ENCODE assay signal across 30 cellular contexts in genomic region chr4:122139139-122139538, GRCh38.
"Had no signal": no experiment of that assay in that cellular context is flagged by ENCODE, and none has a peak within 500 bp of the region (broad histone marks: within the 10 kb centered on the region; RNA-seq: fewer than 3 reads in every experiment).

No MANE protein-coding gene starts in this region.

- H3K4me2 ChIP-seq: hepatocyte had no signal

- H3K79me2 ChIP-seq: hepatocyte had no signal

- H3K9me3 ChIP-seq: colonic mucosa, esophagus muscularis mucosa, esophagus squamous epithelium, gastrocnemius medialis, gastroesophageal sphincter had no signal

- H3K27me3 ChIP-seq: colonic mucosa, dorsolateral prefrontal cortex, esophagus muscularis mucosa, esophagus squamous epithelium, foreskin keratinocyte, gastrocnemius medialis, gastroesophageal sphincter, heart left ventricle, hepatocyte had no signal

- H3K27ac Mint-ChIP-seq: dendritic cell treated with granulocyte-macrophage colony-stimulating factor and Interleukin-4, amounts not matched to agents 40 ng/mL and 50 ng/mL, for 4 days; effector memory CD8-positive, alpha-beta T cell; endodermal cell had no signal

- H3K36me3 ChIP-seq: colonic mucosa, esophagus muscularis mucosa, esophagus squamous epithelium, gastrocnemius medialis, gastroesophageal sphincter, heart left ventricle, heart right ventricle had no signal

- H3K4me3 Mint-ChIP-seq: dendritic cell treated with granulocyte-macrophage colony-stimulating factor and Interleukin-4, amounts not matched to agents 40 ng/mL and 50 ng/mL, for 4 days; effector memory CD8-positive, alpha-beta T cell; endodermal cell had no signal

- H3K4me1 ChIP-seq: colonic mucosa, esophagus muscularis mucosa, esophagus squamous epithelium, foreskin keratinocyte, gastrocnemius medialis, gastroesophageal sphincter, heart left ventricle, heart right ventricle had no signal

- FAIRE-seq: colon, endometrium, endothelial cell of umbilical vein, frontal cortex had no signal

- DNase-seq: colonic mucosa; cortex of kidney; dermis blood vessel endothelial cell; dorsolateral prefrontal cortex; effector CD4-positive, alpha-beta T cell; effector CD8-positive, alpha-beta T cell; effector memory CD4-positive, alpha-beta T cell; effector memory CD8-positive, alpha-beta T cell; endodermal cell; erythroblast; esophagus squamous epithelium; foreskin fibroblast; foreskin keratinocyte; foreskin melanocyte; gastrocnemius medialis; glutamatergic neuron; head of caudate nucleus; heart left ventricle; heart right ventricle had no signal

- H3K9me3 Mint-ChIP-seq: dendritic cell treated with granulocyte-macrophage colony-stimulating factor and Interleukin-4, amounts not matched to agents 40 ng/mL and 50 ng/mL, for 4 days; effector memory CD8-positive, alpha-beta T cell; endodermal cell had no signal

- H3K4me3 ChIP-seq: colonic mucosa, coronary artery, dorsolateral prefrontal cortex, esophagus muscularis mucosa, esophagus squamous epithelium, gastrocnemius medialis, gastroesophageal sphincter, heart left ventricle, heart right ventricle, hepatocyte had no signal

- H3K27ac ChIP-seq: colonic mucosa, coronary artery, dorsolateral prefrontal cortex, epithelial cell of prostate, esophagus muscularis mucosa, esophagus squamous epithelium, foreskin keratinocyte, gastrocnemius medialis, gastroesophageal sphincter, heart left ventricle, heart right ventricle, hepatocyte had no signal

- H3K4me1 Mint-ChIP-seq: endodermal cell had no signal

- ATAC-seq: effector memory CD8-positive, alpha-beta T cell; esophagus mucosa; foreskin keratinocyte; gastrocnemius medialis; gastroesophageal sphincter; heart left ventricle; heart right ventricle had no signal

- H2AFZ ChIP-seq: hepatocyte had no signal
